In genomic region chr2:207782238-207783030, GRCh38 we compare ENCODE assay signal across 1 cellular context.
TF ChIP-seq lines count a peak whose summit lies in the region.

No MANE protein-coding gene starts in this region.

TF ChIP-seq in liver, 16 proteins besides CTCF, POLR2A, EP300 and RAD21 (continued from another document):
- TF ChIP-seq FOXA2 (IDR thresholded peaks at IDR 0.05) (peak; percentile 99), HNF4G (IDR thresholded peaks at IDR 0.05) (peak; percentile 77), EGR1 (IDR thresholded peaks at IDR 0.05; ENCODE audit: low read depth in 2 of 2) (no peak), GABPA (IDR thresholded peaks at IDR 0.05 in 1 of 2, conservative IDR thresholded peaks at IDR 0.05 in 1 of 2) (no peak)
